8 cellular contexts compared by ENCODE assay signal in genomic region chr14:105090493-105091334, GRCh38. TPM values are rescaled to one million over a fixed set of nuclear protein-coding genes. Genes with fewer than 3 reads are reported as not detected.
DNase-seq lines count a peak whose midpoint lies in the region; ATAC-seq and TF ChIP-seq lines count a peak whose summit lies in the region.

No MANE protein-coding gene starts in this region.

- H3K4me3 Mint-ChIP-seq in activated T-helper 2 cell treated with anti-CD3 and anti-CD28 coated beads, Interferon-gamma antibody, Interleukin-2, Interleukin-4, amounts not matched to agents 10 μg/mL and 5 μg/mL and 100 μg/mL, durations not matched to agents 14 hours and 24 hours and 36 hours (ENCODE audit: low read depth) = peak overlapping the region; percentile 13
- H3K4me3 Mint-ChIP-seq in nephron = peak overlapping the region; percentile 54 to 78 (median 74)

- H3K27me3 Mint-ChIP-seq in activated T-helper 2 cell treated with anti-CD3 and anti-CD28 coated beads, Interferon-gamma antibody, Interleukin-2, Interleukin-4, amounts not matched to agents 10 μg/mL and 5 μg/mL and 100 μg/mL, durations not matched to agents 14 hours and 24 hours and 36 hours (ENCODE audit: low read depth) = peaks cover 7% of the 10 kb centered on the region
- H3K27me3 Mint-ChIP-seq in nephron (ENCODE audit: low read depth) = peaks cover 13% of the 10 kb centered on the region

- H3K9me3 Mint-ChIP-seq in activated T-helper 2 cell treated with anti-CD3 and anti-CD28 coated beads, Interferon-gamma antibody, Interleukin-2, Interleukin-4, amounts not matched to agents 10 μg/mL and 5 μg/mL and 100 μg/mL, durations not matched to agents 14 hours and 24 hours and 36 hours = no peaks in the 10 kb centered on the region
- no peaks in the 10 kb centered on the region for H3K9me3 Mint-ChIP-seq in nephron

- peak overlapping the region; percentile 55 for H3K27ac Mint-ChIP-seq in activated T-helper 2 cell treated with anti-CD3 and anti-CD28 coated beads, Interferon-gamma antibody, Interleukin-2, Interleukin-4, amounts not matched to agents 10 μg/mL and 5 μg/mL and 100 μg/mL, durations not matched to agents 14 hours and 24 hours and 36 hours
- peak overlapping the region; percentile 42 to 85 (median 76) for H3K27ac Mint-ChIP-seq in nephron

- no peaks in the 10 kb centered on the region for H3K36me3 Mint-ChIP-seq in activated T-helper 2 cell treated with anti-CD3 and anti-CD28 coated beads, Interferon-gamma antibody, Interleukin-2, Interleukin-4, amounts not matched to agents 10 μg/mL and 5 μg/mL and 100 μg/mL, durations not matched to agents 14 hours and 24 hours and 36 hours (ENCODE audit: low read depth)
- H3K36me3 Mint-ChIP-seq in nephron (ENCODE audit: low read depth) = no peaks in the 10 kb centered on the region

- TF ChIP-seq CTCF in GM13977 (IDR thresholded peaks at IDR 0.05; ENCODE audit: extremely low read depth, insufficient read depth, missing control alignments) (peak; percentile 99), nephron (IDR thresholded peaks at IDR 0.05; ENCODE audit: unreplicated experiment in 3 of 3) (peak; percentile 91 to 93 (median 92))

- peaks cover 10% of the 10 kb centered on the region for H3K4me1 Mint-ChIP-seq in activated T-helper 2 cell treated with anti-CD3 and anti-CD28 coated beads, Interferon-gamma antibody, Interleukin-2, Interleukin-4, amounts not matched to agents 10 μg/mL and 5 μg/mL and 100 μg/mL, durations not matched to agents 14 hours and 24 hours and 36 hours (ENCODE audit: low read depth)
- peaks cover 20% of the 10 kb centered on the region for H3K4me1 Mint-ChIP-seq in nephron

- ATAC-seq in HG03025 (IDR thresholded peaks at IDR 0.05; ENCODE audit: low FRiP score, unreplicated experiment) = no peak

- intact Hi-C loops in activated T-helper 2 cell treated with anti-CD3 and anti-CD28 coated beads, Interferon-gamma antibody, Interleukin-2, Interleukin-4, amounts not matched to agents 10 μg/mL and 5 μg/mL and 100 μg/mL, durations not matched to agents 14 hours and 24 hours and 36 hours (cut with micrococcal nuclease) = loop anchor here (1.0 to 5.0 kb wide), 3 partner anchors 43 to 262 kb away; partner anchors contain the start of gene JAG2

- in situ Hi-C loops in GM13977 (cut with MboI; ENCODE audit: low pct_unique_long_range_greater_than_20kb, low sequenced_read_pairs, unreplicated experiment) = no loop called here

- DNase-seq in GM13977 (ENCODE audit: low spot score) (peak; percentile 89), M059J (ENCODE audit: low read depth) (peak; percentile 75), SHP77 (lab: John Stamatoyannopoulos, UW) (peak; percentile 78 to 81), fibroblast of peridontal ligament (ENCODE audit: extremely low read depth) (peak; percentile 63)
- peak; percentile 78 for DNase-seq in activated T-helper 2 cell treated with anti-CD3 and anti-CD28 coated beads, Interferon-gamma antibody, Interleukin-2, Interleukin-4, amounts not matched to agents 10 μg/mL and 5 μg/mL and 100 μg/mL, durations not matched to agents 14 hours and 24 hours and 36 hours (ENCODE audit: low spot score)
- DNase-seq in stimulated activated naive CD4-positive, alpha-beta T cell treated with Interleukin-2 at 50 U/mL for 16 hours (lab: John Stamatoyannopoulos, UW) = peak; percentile 78

RNA-seq across cellular contexts. Expression of gene GPR132, which starts 25.5 kb away (rescaled TPM):
- 0.44 TPM in 1 of 2 replicates, not detected in the other for total RNA-seq in M059J (2014; rRNA removed; shearing (Covaris generic))
- total RNA-seq in activated T-helper 2 cell treated with anti-CD3 and anti-CD28 coated beads, Interferon-gamma antibody, Interleukin-2, Interleukin-4, amounts not matched to agents 10 μg/mL and 5 μg/mL and 100 μg/mL, durations not matched to agents 14 hours and 24 hours and 36 hours = 27.1 and 29.8 TPM in 2 replicates

Comparison
In these comparisons a context has a peak if more than half of its experiments do, and no peak if none do; other contexts are left out.
1. RNA of gene GPR132, which starts 25.5 kb away (total RNA-seq): 27.1 to 29.8 TPM in activated T-helper 2 cell treated with anti-CD3 and anti-CD28 coated beads, Interferon-gamma antibody, Interleukin-2, Interleukin-4, amounts not matched to agents 10 μg/mL and 5 μg/mL and 100 μg/mL, durations not matched to agents 14 hours and 24 hours and 36 hours; 0.44 TPM in M059J; every median in the first group is over 10 times any median in the second.
2. Peak in every context shown above with its lines, with median percentiles within 50 percentile points of each other: DNase-seq.